In genomic region chr4:188220006-188220405, GRCh38 we compare ENCODE assay signal across 27 cellular contexts.
"Had no signal": no experiment of that assay in that cellular context is flagged by ENCODE, and none has a peak within 500 bp of the region (broad histone marks: within the 10 kb centered on the region; RNA-seq: fewer than 3 reads in every experiment).

No MANE protein-coding gene starts in this region.

- H3K4me1 ChIP-seq: colonic mucosa, esophagus squamous epithelium, gastroesophageal sphincter, heart left ventricle, left lung, lower lobe of right lung had no signal

- H3K27ac ChIP-seq: colonic mucosa, epithelial cell of prostate, esophagus squamous epithelium, gastroesophageal sphincter, heart left ventricle, hepatocyte, left lung, lower lobe of right lung had no signal

- H3K27me3 ChIP-seq: colonic mucosa, esophagus squamous epithelium, gastroesophageal sphincter, hepatocyte had no signal

- H3K4me1 Mint-ChIP-seq: immature natural killer cell, mesothelial cell of epicardium, naive B cell had no signal

- H3K36me3 ChIP-seq: colonic mucosa, esophagus squamous epithelium, gastroesophageal sphincter, heart left ventricle, left lung, lower lobe of right lung had no signal

- H3K4me2 ChIP-seq: hepatocyte had no signal

- H3K4me3 Mint-ChIP-seq: dendritic cell treated with granulocyte-macrophage colony-stimulating factor and Interleukin-4, amounts not matched to agents 40 ng/mL and 50 ng/mL, for 4 days; effector memory CD8-positive, alpha-beta T cell; endodermal cell; immature natural killer cell; mesothelial cell of epicardium had no signal

- H3K4me3 ChIP-seq: colonic mucosa, esophagus squamous epithelium, gastroesophageal sphincter, heart left ventricle, hepatocyte, left lung, lower lobe of right lung, mucosa of descending colon had no signal

- H3K9me3 ChIP-seq: colonic mucosa, esophagus squamous epithelium, gastroesophageal sphincter, lower lobe of right lung, mucosa of descending colon had no signal

- ATAC-seq: effector memory CD8-positive, alpha-beta T cell; esophagus mucosa; gastroesophageal sphincter; heart left ventricle; left colon; left lung; left ventricle myocardium superior; lower lobe of right lung; mucosa of descending colon had no signal

- H3K79me2 ChIP-seq: hepatocyte had no signal

- H3K36me3 Mint-ChIP-seq: immature natural killer cell, mesothelial cell of epicardium had no signal

- H3K27me3 Mint-ChIP-seq: dendritic cell treated with granulocyte-macrophage colony-stimulating factor and Interleukin-4, amounts not matched to agents 40 ng/mL and 50 ng/mL, for 4 days; effector memory CD8-positive, alpha-beta T cell; naive B cell had no signal

- H2AFZ ChIP-seq: hepatocyte had no signal

- H3K9me3 Mint-ChIP-seq: endodermal cell had no signal

- H3K27ac Mint-ChIP-seq: dendritic cell treated with granulocyte-macrophage colony-stimulating factor and Interleukin-4, amounts not matched to agents 40 ng/mL and 50 ng/mL, for 4 days; effector memory CD8-positive, alpha-beta T cell; endodermal cell; immature natural killer cell; mesothelial cell of epicardium; naive B cell had no signal

- DNase-seq: colonic mucosa; cortex of kidney; effector CD8-positive, alpha-beta T cell; effector memory CD8-positive, alpha-beta T cell; endodermal cell; erythroblast; esophagus squamous epithelium; foreskin fibroblast; heart left ventricle; hypothalamus; immature natural killer cell; islet precursor cell; kidney; kidney glomerular epithelial cell; left colon; left lung; left ventricle myocardium superior; lower lobe of right lung; mesenchymal stem cell; mucosa of descending colon; naive B cell had no signal
